ENCODE assay signal across 1 cellular context in the genomic region with DNA sequence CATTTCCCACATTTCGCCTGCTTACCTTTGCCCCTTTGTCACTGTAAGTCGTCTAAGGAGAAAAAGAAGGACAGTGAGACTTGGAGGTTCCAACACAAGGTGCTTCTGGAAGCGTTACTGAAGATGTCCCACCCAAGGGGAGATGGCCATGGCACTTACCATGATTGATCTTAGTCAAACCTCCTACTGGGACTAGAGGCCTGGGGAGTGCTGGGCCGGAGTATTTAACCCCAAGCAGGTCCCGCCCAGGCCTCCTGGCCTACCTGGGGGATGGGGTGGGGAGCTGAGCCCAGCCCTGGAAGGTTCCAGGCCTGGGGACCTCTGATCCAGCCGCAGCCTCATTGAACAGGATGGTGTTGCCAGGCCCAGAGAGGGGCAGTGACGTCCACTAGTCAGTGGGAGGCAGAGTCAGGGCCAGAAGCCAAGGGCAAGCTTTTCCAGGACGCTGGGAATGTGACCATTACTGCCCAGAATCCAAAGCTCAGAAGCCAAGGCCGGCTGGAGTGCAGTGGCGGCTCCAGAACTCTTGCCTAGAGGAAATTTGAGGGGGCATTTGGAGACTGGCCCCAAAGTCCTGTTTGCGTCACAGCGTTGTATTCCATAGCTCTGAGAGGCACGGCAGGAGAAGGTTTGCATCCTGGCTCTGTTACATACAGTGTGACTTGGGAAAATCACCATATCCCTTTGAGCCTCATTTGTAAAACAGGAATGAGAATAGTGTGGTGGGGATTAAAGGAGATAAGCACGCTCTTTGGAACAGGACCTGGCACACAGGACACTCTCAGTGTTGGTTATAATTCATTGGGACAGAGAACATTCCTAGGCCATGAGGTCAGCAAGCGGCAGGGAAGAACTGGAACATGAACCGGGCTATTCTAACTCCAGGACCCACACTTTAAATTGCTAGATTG.
A peak's percentile ranks its signal among the peaks of the same experiment; 100 is the strongest.
TF ChIP-seq lines count a peak whose summit lies in the region.

TSS of gene HPD (minus strand) at position 198 of the 911 bp plus-strand sequence. CDS start at position 162, 36 bp downstream.

TF ChIP-seq in HepG2, 621 proteins besides CTCF, POLR2A, EP300 and RAD21 (continued from another document and continues in another):
- TF ChIP-seq, protein P1, sequence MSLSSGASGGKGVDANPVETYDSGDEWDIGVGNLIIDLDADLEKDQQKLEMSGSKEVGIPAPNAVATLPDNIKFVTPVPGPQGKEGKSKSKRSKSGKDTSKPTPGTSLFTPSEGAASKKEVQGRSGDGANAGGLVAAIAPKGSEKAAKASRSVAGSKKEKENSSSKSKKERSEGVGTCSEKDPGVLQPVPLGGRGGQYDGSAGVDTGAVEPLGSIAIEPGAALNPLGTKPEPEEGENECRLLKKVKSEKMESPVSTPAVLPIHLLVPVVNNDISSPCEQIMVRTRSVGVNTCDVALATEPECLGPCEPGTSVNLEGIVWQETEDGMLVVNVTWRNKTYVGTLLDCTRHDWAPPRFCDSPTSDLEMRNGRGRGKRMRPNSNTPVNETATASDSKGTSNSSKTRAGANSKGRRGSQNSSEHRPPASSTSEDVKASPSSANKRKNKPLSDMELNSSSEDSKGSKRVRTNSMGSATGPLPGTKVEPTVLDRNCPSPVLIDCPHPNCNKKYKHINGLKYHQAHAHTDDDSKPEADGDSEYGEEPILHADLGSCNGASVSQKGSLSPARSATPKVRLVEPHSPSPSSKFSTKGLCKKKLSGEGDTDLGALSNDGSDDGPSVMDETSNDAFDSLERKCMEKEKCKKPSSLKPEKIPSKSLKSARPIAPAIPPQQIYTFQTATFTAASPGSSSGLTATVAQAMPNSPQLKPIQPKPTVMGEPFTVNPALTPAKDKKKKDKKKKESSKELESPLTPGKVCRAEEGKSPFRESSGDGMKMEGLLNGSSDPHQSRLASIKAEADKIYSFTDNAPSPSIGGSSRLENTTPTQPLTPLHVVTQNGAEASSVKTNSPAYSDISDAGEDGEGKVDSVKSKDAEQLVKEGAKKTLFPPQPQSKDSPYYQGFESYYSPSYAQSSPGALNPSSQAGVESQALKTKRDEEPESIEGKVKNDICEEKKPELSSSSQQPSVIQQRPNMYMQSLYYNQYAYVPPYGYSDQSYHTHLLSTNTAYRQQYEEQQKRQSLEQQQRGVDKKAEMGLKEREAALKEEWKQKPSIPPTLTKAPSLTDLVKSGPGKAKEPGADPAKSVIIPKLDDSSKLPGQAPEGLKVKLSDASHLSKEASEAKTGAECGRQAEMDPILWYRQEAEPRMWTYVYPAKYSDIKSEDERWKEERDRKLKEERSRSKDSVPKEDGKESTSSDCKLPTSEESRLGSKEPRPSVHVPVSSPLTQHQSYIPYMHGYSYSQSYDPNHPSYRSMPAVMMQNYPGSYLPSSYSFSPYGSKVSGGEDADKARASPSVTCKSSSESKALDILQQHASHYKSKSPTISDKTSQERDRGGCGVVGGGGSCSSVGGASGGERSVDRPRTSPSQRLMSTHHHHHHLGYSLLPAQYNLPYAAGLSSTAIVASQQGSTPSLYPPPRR (CRISPR knock-in tag; IDR thresholded peaks at IDR 0.05; ENCODE audit: borderline replicate concordance): 0 out of 2 replicates have a peak, but pooled peaks have one; percentile 51
- TF ChIP-seq PHF21A (CRISPR knock-in tag; IDR thresholded peaks at IDR 0.05) (peak; percentile 98), ISL2 (CRISPR knock-in tag; IDR thresholded peaks at IDR 0.05) (peak; percentile 33; the same call in 1 of the 2 replicates), ZSCAN21 (CRISPR knock-in tag; IDR thresholded peaks at IDR 0.05; ENCODE audit: borderline replicate concordance) (no peak), PAXIP1 (CRISPR knock-in tag; conservative IDR thresholded peaks at IDR 0.05) (peak; percentile 83), HIC2 (CRISPR knock-in tag; IDR thresholded peaks at IDR 0.05; ENCODE audit: low read depth) (peak; percentile 77), ZNF550 (CRISPR knock-in tag; IDR thresholded peaks at IDR 0.05; ENCODE audit: borderline replicate concordance) (no peak), MYC (CRISPR knock-in tag; IDR thresholded peaks at IDR 0.05; ENCODE audit: borderline replicate concordance) (peak; percentile 9; the same call in 1 of the 2 replicates), NFKB2 (CRISPR knock-in tag; IDR thresholded peaks at IDR 0.05; ENCODE audit: borderline replicate concordance) (peak; percentile 82; the same call in 1 of the 2 replicates), RFX1 (IDR thresholded peaks at IDR 0.05) (no peak), NR2C2 (CRISPR knock-in tag; IDR thresholded peaks at IDR 0.05; ENCODE audit: borderline replicate concordance) (peak; percentile 62; the same call in 1 of the 2 replicates), SPEN (CRISPR knock-in tag; IDR thresholded peaks at IDR 0.05; ENCODE audit: low read depth) (peak; percentile 75), ZNF589 (CRISPR knock-in tag; conservative IDR thresholded peaks at IDR 0.05) (0 out of 2 replicates have a peak, but pooled peaks have one; percentile 42), ZNF790 (CRISPR knock-in tag; IDR thresholded peaks at IDR 0.05; ENCODE audit: borderline replicate concordance) (0 out of 2 replicates have a peak, but pooled peaks have one; percentile 7), HNRNPK (IDR thresholded peaks at IDR 0.05; ENCODE audit: low read depth, low read length, poor library complexity, severe bottlenecking) (no peak), ZNF235 (CRISPR knock-in tag; IDR thresholded peaks at IDR 0.05; ENCODE audit: borderline replicate concordance) (0 out of 2 replicates have a peak, but pooled peaks have one; percentile 53), GABPB1 (CRISPR knock-in tag; IDR thresholded peaks at IDR 0.05) (0 out of 2 replicates have a peak, but pooled peaks have one; percentile 22), ZNF367 (CRISPR knock-in tag; IDR thresholded peaks at IDR 0.05; ENCODE audit: borderline replicate concordance) (no peak), NONO (IDR thresholded peaks at IDR 0.05) (no peak), NONO (CRISPR knock-in tag; conservative IDR thresholded peaks at IDR 0.05) (peak; percentile 67; the same call in 1 of the 2 replicates), TEAD2 (CRISPR knock-in tag; IDR thresholded peaks at IDR 0.05) (no peak), ZFP91 (CRISPR knock-in tag; IDR thresholded peaks at IDR 0.05; ENCODE audit: borderline replicate concordance) (peak; percentile 71; the same call in 1 of the 2 replicates), ZNF430 (CRISPR knock-in tag; IDR thresholded peaks at IDR 0.05) (0 out of 2 replicates have a peak, but pooled peaks have one; percentile 64), BRCA1 (CRISPR knock-in tag; IDR thresholded peaks at IDR 0.05) (0 out of 2 replicates have a peak, but pooled peaks have one; percentile 57), ZNF280B (CRISPR knock-in tag; IDR thresholded peaks at IDR 0.05; ENCODE audit: borderline replicate concordance) (peak; percentile 33; the same call in 1 of the 2 replicates)
- TF ChIP-seq, protein P2, sequence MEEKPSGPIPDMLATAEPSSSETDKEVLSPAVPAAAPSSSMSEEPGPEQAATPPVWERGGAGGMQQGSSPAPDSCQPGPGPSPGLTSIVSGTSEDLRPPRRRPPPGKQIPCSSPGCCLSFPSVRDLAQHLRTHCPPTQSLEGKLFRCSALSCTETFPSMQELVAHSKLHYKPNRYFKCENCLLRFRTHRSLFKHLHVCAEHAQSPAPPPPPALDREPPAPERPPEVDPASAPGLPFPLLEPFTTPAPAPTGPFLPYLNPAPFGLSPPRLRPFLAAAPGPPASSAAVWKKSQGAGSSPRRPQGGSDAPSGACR (CRISPR knock-in tag; IDR thresholded peaks at IDR 0.05): peak; percentile 56; the same call in 1 of the 2 replicates
- TF ChIP-seq, protein P3, sequence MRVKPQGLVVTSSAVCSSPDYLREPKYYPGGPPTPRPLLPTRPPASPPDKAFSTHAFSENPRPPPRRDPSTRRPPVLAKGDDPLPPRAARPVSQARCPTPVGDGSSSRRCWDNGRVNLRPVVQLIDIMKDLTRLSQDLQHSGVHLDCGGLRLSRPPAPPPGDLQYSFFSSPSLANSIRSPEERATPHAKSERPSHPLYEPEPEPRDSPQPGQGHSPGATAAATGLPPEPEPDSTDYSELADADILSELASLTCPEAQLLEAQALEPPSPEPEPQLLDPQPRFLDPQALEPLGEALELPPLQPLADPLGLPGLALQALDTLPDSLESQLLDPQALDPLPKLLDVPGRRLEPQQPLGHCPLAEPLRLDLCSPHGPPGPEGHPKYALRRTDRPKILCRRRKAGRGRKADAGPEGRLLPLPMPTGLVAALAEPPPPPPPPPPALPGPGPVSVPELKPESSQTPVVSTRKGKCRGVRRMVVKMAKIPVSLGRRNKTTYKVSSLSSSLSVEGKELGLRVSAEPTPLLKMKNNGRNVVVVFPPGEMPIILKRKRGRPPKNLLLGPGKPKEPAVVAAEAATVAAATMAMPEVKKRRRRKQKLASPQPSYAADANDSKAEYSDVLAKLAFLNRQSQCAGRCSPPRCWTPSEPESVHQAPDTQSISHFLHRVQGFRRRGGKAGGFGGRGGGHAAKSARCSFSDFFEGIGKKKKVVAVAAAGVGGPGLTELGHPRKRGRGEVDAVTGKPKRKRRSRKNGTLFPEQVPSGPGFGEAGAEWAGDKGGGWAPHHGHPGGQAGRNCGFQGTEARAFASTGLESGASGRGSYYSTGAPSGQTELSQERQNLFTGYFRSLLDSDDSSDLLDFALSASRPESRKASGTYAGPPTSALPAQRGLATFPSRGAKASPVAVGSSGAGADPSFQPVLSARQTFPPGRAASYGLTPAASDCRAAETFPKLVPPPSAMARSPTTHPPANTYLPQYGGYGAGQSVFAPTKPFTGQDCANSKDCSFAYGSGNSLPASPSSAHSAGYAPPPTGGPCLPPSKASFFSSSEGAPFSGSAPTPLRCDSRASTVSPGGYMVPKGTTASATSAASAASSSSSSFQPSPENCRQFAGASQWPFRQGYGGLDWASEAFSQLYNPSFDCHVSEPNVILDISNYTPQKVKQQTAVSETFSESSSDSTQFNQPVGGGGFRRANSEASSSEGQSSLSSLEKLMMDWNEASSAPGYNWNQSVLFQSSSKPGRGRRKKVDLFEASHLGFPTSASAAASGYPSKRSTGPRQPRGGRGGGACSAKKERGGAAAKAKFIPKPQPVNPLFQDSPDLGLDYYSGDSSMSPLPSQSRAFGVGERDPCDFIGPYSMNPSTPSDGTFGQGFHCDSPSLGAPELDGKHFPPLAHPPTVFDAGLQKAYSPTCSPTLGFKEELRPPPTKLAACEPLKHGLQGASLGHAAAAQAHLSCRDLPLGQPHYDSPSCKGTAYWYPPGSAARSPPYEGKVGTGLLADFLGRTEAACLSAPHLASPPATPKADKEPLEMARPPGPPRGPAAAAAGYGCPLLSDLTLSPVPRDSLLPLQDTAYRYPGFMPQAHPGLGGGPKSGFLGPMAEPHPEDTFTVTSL (CRISPR knock-in tag; IDR thresholded peaks at IDR 0.05; ENCODE audit: borderline replicate concordance): peak; percentile 67; the same call in 1 of the 2 replicates
